8 cellular contexts compared by ENCODE assay signal in the genomic region with DNA sequence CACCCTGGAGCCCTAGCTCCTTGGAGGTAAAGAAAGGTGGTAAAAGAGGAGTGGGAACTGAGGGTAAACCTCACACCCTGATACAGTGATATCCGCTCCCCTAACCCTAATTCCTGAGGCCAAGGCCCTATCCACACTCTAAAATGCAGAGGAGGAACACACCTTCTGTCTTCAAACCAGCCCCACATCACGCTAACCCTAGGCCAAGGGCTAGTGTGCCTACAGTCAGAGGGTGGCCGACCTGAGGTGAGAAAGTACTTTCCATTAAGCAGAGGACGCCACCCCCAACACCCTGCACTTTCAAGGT. TPM values are rescaled to one million over a fixed set of nuclear protein-coding genes. Genes with fewer than 3 reads are reported as not detected.
DNase-seq lines count a peak whose midpoint lies in the region; ATAC-seq, FAIRE-seq and TF ChIP-seq lines count a peak whose summit lies in the region.

No MANE protein-coding gene starts in this region.

- no peak for TF ChIP-seq RAD21 in IMR-90 (IDR thresholded peaks at IDR 0.05; ENCODE audit: low read length)

- no peaks in the 10 kb centered on the region for H3K9me3 Mint-ChIP-seq in central memory CD8-positive, alpha-beta T cell

- TF ChIP-seq CTCF in A673 (conservative IDR thresholded peaks at IDR 0.05; ENCODE audit: low read depth, low read length) (no peak), IMR-90 (conservative IDR thresholded peaks at IDR 0.05; ENCODE audit: low read depth, low read length) (no peak)

- no peak overlapping the region for H2BK5ac ChIP-seq in IMR-90 (ENCODE audit: low read depth, low read length, poor library complexity, severe bottlenecking)

- H3K36me3 Mint-ChIP-seq in central memory CD8-positive, alpha-beta T cell (ENCODE audit: insufficient read depth) = peaks cover 8% of the 10 kb centered on the region

- BruUV-seq in A673 (replicated peaks; lab: Mats Ljungman, UMichigan) = no TSS peak
- no TSS peak for BruUV-seq in IMR-90 (replicated peaks; lab: Mats Ljungman, UMichigan)

- peak overlapping the region; percentile 82 to 94; a peak in 2 of 4 replicates for H4K8ac ChIP-seq in IMR-90 (ENCODE audit: low read depth in 2 of 2, low read length in 2 of 2)

- no peak for FAIRE-seq in frontal cortex (lab: Jason Lieb, UNC)

- peak overlapping the region; percentile 84 for H3K4me3 Mint-ChIP-seq in central memory CD8-positive, alpha-beta T cell

- 0 out of 2 replicates have a peak overlapping the region, but pooled peaks have one; percentile 77 for H4K91ac ChIP-seq in IMR-90 (ENCODE audit: insufficient read depth, low read depth, low read length)

- H3K27me3 ChIP-seq in A673 (replicated peaks; ENCODE audit: insufficient read depth, low read depth, low read length, poor library complexity) (no peaks in the 10 kb centered on the region), IMR-90 (ENCODE audit: control insufficient read depth, insufficient read depth, low read length) (no peaks in the 10 kb centered on the region), mucosa of stomach (ENCODE audit: control insufficient read depth, insufficient read depth, low read length) (peaks cover 9% of the 10 kb centered on the region)

- peak overlapping the region; percentile 95 for H3K4me3 ChIP-seq in A673 (ENCODE audit: low read depth, low read length, poor library complexity, severe bottlenecking)
- peak overlapping the region; percentile 97 for H3K4me3 ChIP-seq in IMR-90 (ENCODE audit: insufficient read depth, low read depth, low read length)
- peak overlapping the region; percentile 79 for H3K4me3 ChIP-seq in mucosa of stomach (ENCODE audit: low read length)

- no peak for DNase-seq in A673 (ENCODE audit: low spot score)
- DNase-seq in IMR-90 = no peak
- DNase-seq in central memory CD8-positive, alpha-beta T cell (ENCODE audit: low spot score in 2 of 2) = no peak
- DNase-seq in NCI-H146 (lab: John Stamatoyannopoulos, UW) = no peak
- DNase-seq in DMS79 (lab: John Stamatoyannopoulos, UW) = no peak
- DNase-seq in frontal cortex (ENCODE audit: low spot score in 2 of 2) = no peak

- 0 out of 2 replicates have a peak overlapping the region, but pooled peaks have one; percentile 7 for H4K5ac ChIP-seq in IMR-90 (ENCODE audit: low read depth, low read length)

- peaks cover 27% of the 10 kb centered on the region for H4K20me1 ChIP-seq in IMR-90 (ENCODE audit: insufficient read depth, low read length)

- peak overlapping the region; percentile 88 for H3K27ac Mint-ChIP-seq in central memory CD8-positive, alpha-beta T cell (ENCODE audit: low read depth)

- peak overlapping the region; percentile 83 for H2AK5ac ChIP-seq in IMR-90 (ENCODE audit: low read depth, low read length)

- no peak overlapping the region for H3K56ac ChIP-seq in IMR-90 (ENCODE audit: extremely low read depth, insufficient read depth, low read length)

- peak overlapping the region; percentile 75; the same call in 1 of the 2 replicates for H3K4ac ChIP-seq in IMR-90 (ENCODE audit: low read depth, low read length)

- peaks cover 37% of the 10 kb centered on the region for H3K4me1 Mint-ChIP-seq in central memory CD8-positive, alpha-beta T cell

- POLR2A ChIA-PET in A673 (lab: Charles Lee; ENCODE audit: low non-redundant PET) = no interaction called here
- POLR2A ChIA-PET in IMR-90 (lab: Charles Lee; ENCODE audit: unreplicated experiment) = no interaction called here

- ATAC-seq in IMR-90 (ENCODE audit: low read depth) (no peak), HG02759 (IDR thresholded peaks at IDR 0.05; ENCODE audit: unreplicated experiment) (no peak)
- no peak for ATAC-seq in central memory CD8-positive, alpha-beta T cell (replicated peaks; ENCODE audit: extremely low read depth, poor library complexity, severe bottlenecking)

- peak overlapping the region; percentile 97 for H2AFZ ChIP-seq in IMR-90 (replicated peaks; ENCODE audit: low read length, poor library complexity)

- dilution Hi-C loops in IMR-90 (cut with HindIII; ENCODE audit: low sequenced_read_pairs, unreplicated experiment) = no loop called here

- H3K18ac ChIP-seq in IMR-90 (ENCODE audit: low read depth, low read length) = no peak overlapping the region

- no peak overlapping the region for H2BK15ac ChIP-seq in IMR-90 (ENCODE audit: low read depth, low read length)

- H3K4me1 ChIP-seq in A673 (ENCODE audit: insufficient read depth, low read length, poor library complexity, severe bottlenecking) (peaks cover 9% of the 10 kb centered on the region), IMR-90 (ENCODE audit: control insufficient read depth, insufficient read depth, low read length) (peaks cover 12% of the 10 kb centered on the region), mucosa of stomach (ENCODE audit: control insufficient read depth, insufficient read depth, low read length) (peaks cover 21% of the 10 kb centered on the region)

- TF ChIP-seq POLR2A in IMR-90 (IDR thresholded peaks at IDR 0.05; ENCODE audit: low read depth, low read length) = no peak

- no peak overlapping the region for H2BK20ac ChIP-seq in IMR-90 (ENCODE audit: low read depth, low read length)

- H3K27ac ChIP-seq in A673 (ENCODE audit: low read depth, low read length, poor library complexity, severe bottlenecking) (peak overlapping the region; percentile 88), IMR-90 (ENCODE audit: insufficient read depth, low read length) (no peak overlapping the region; the same call in 1 of the 2 replicates)

- H3K27me3 Mint-ChIP-seq in central memory CD8-positive, alpha-beta T cell = no peaks in the 10 kb centered on the region

- no CpG with 5 or more reads among the region's 4 CpGs for WGBS in IMR-90 (ENCODE audit: extremely low coverage in 2 of 2, insufficient read length in 1 of 2), 2 experiments

- H2AK9ac ChIP-seq in IMR-90 (replicated peaks; ENCODE audit: low read depth, low read length, poor library complexity) = peak overlapping the region; percentile 89

- H3K9ac ChIP-seq in IMR-90 (ENCODE audit: low read depth, low read length) (peak overlapping the region; percentile 97), mucosa of stomach (ENCODE audit: low read length) (peak overlapping the region; percentile 87)

- peak overlapping the region; percentile 100 for H3K4me2 ChIP-seq in IMR-90 (ENCODE audit: low read depth, low read length)

- H3K79me1 ChIP-seq in IMR-90 (ENCODE audit: low read depth in 1 of 2, low read length in 2 of 2) = peaks cover 30 to 47% of the 10 kb centered on the region in 2 experiments

- in situ Hi-C loops in IMR-90 (cut with MboI; ENCODE audit: low sequenced_read_pairs) = no loop called here

- H3K9me1 ChIP-seq in IMR-90 (ENCODE audit: insufficient read depth, low read length) = peaks cover 29% of the 10 kb centered on the region

- H3K23ac ChIP-seq in IMR-90 (ENCODE audit: low read depth, low read length) = peak overlapping the region; percentile 95

- peaks cover 13% of the 10 kb centered on the region for H3K36me3 ChIP-seq in A673 (ENCODE audit: insufficient read depth, low read length, poor library complexity, severe bottlenecking)
- peaks cover 8% of the 10 kb centered on the region for H3K36me3 ChIP-seq in IMR-90 (ENCODE audit: control insufficient read depth, insufficient read depth, low read length)
- no peaks in the 10 kb centered on the region for H3K36me3 ChIP-seq in mucosa of stomach (ENCODE audit: control insufficient read depth, insufficient read depth, low read length)

- H2BK120ac ChIP-seq in IMR-90 (ENCODE audit: low read depth, low read length) = no peak overlapping the region

- CTCF ChIA-PET in A673 (lab: Charles Lee) (interaction anchor here (1.3 kb wide), 1 partner anchor 17 kb away, joined by 4 read pairs; no protein-coding TSS in a partner anchor), IMR-90 (lab: Yijun Ruan, JAX) (interaction anchor here (2.8 kb wide), 2 partner anchors 17 to 44 kb away, joined by 13 to 17 read pairs; a partner anchor contains a TSS)

- H3K14ac ChIP-seq in IMR-90 (replicated peaks; ENCODE audit: low read depth, low read length) = peak overlapping the region; percentile 65

- H3K9me3 ChIP-seq in A673 (ENCODE audit: low read depth, low read length, poor library complexity, severe bottlenecking) (no peaks in the 10 kb centered on the region), IMR-90 (ENCODE audit: control insufficient read depth, insufficient read depth, low read length) (no peaks in the 10 kb centered on the region), mucosa of stomach (ENCODE audit: control insufficient read depth, low read length) (no peaks in the 10 kb centered on the region)

- intact Hi-C loops in A673 (cut with micrococcal nuclease; ENCODE audit: unreplicated experiment) = no loop called here
- intact Hi-C loops in IMR-90 (cut with micrococcal nuclease) = loop anchor here (2.0 kb wide), 1 partner anchor 43 kb away; no protein-coding TSS in a partner anchor

TF ChIP-seq in IMR-90, 13 proteins besides CTCF, POLR2A, EP300 and RAD21 (continues in another document):
- no peak for TF ChIP-seq BHLHE40 (IDR thresholded peaks at IDR 0.05; ENCODE audit: low read depth, low read length)
- TF ChIP-seq MAZ (IDR thresholded peaks at IDR 0.05; ENCODE audit: borderline replicate concordance, low read depth, low read length) = no peak

RNA-seq across cellular contexts. Expression of a gene that starts 0.6 kb away (rescaled TPM):
- total RNA-seq in A673 (2021) (93.1 and 109 TPM in 2 replicates), IMR-90 (2012; rRNA removed) (71.7 and 84.2 TPM in 2 replicates), frontal cortex (44.8 TPM)
- 78.6 and 89.7 TPM in 2 replicates for polyA plus RNA-seq in IMR-90 (2012; rRNA removed)
- polyA plus RNA-seq in IMR-90 (2012; cell fraction: cytosol; rRNA removed) = 46.2 and 62.2 TPM in 2 replicates
- 123 and 229 TPM in 2 replicates for polyA plus RNA-seq in IMR-90 (2012; cell fraction: nucleus; rRNA removed; ENCODE audit: low replicate concordance)

RNA-seq across cellular contexts. Expression of a gene that starts 0.7 kb away (rescaled TPM):
- total RNA-seq in A673 (2021) (4.7 and 6.6 TPM in 2 replicates), IMR-90 (2012; rRNA removed) (2.2 TPM in 2 replicates), frontal cortex (7.3 TPM)
- 7.6 and 9.1 TPM in 2 replicates for polyA plus RNA-seq in IMR-90 (2012; rRNA removed)
- polyA plus RNA-seq in IMR-90 (2012; cell fraction: cytosol; rRNA removed) = 6.7 and 7.8 TPM in 2 replicates
- 18.2 and 44.0 TPM in 2 replicates for polyA plus RNA-seq in IMR-90 (2012; cell fraction: nucleus; rRNA removed; ENCODE audit: low replicate concordance)

RNA-seq across cellular contexts. Expression of a gene that starts 15.2 kb away (rescaled TPM):
- total RNA-seq in A673 (2021) (2.3 and 3.9 TPM in 2 replicates), IMR-90 (2012; rRNA removed) (32.8 and 33.2 TPM in 2 replicates), frontal cortex (0.82 TPM)
- 58.7 and 62.1 TPM in 2 replicates for polyA plus RNA-seq in IMR-90 (2012; rRNA removed)
- polyA plus RNA-seq in IMR-90 (2012; cell fraction: cytosol; rRNA removed) = 28.5 and 58.9 TPM in 2 replicates
- polyA plus RNA-seq in IMR-90 (2012; cell fraction: nucleus; rRNA removed; ENCODE audit: low replicate concordance) = 598 and 798 TPM in 2 replicates

RNA-seq across cellular contexts. Expression of a gene that starts 17.3 kb away (rescaled TPM):
- 105 and 109 TPM in 2 replicates for total RNA-seq in A673 (2021)
- total RNA-seq in IMR-90 (2012; rRNA removed) = 12.0 and 15.8 TPM in 2 replicates
- 30.7 and 37.4 TPM in 2 replicates for polyA plus RNA-seq in IMR-90 (2012; rRNA removed)
- polyA plus RNA-seq in IMR-90 (2012; cell fraction: cytosol; rRNA removed) = 16.8 and 22.1 TPM in 2 replicates
- polyA plus RNA-seq in IMR-90 (2012; cell fraction: nucleus; rRNA removed; ENCODE audit: low replicate concordance) = 53.9 and 92.2 TPM in 2 replicates
- 22.4 TPM for total RNA-seq in frontal cortex

RNA-seq across cellular contexts. Expression of a gene that starts 46.0 kb away (rescaled TPM):
- total RNA-seq in A673 (2021) = 4.1 and 4.6 TPM in 2 replicates
- 1.4 and 2.2 TPM in 2 replicates for total RNA-seq in IMR-90 (2012; rRNA removed)
- 6.6 and 6.9 TPM in 2 replicates for polyA plus RNA-seq in IMR-90 (2012; rRNA removed)
- polyA plus RNA-seq in IMR-90 (2012; cell fraction: cytosol; rRNA removed) = 3.8 and 4.4 TPM in 2 replicates
- 24.9 and 36.4 TPM in 2 replicates for polyA plus RNA-seq in IMR-90 (2012; cell fraction: nucleus; rRNA removed; ENCODE audit: low replicate concordance)
- 2.4 TPM for total RNA-seq in frontal cortex
